Comparison of ENCODE assay signal across 42 cellular contexts in genomic region chr12:8846305-8846704, GRCh38. TPM values are rescaled to one million over a fixed set of nuclear protein-coding genes. Genes with fewer than 3 reads are reported as not detected.
"Had no signal": no experiment of that assay in that cellular context is flagged by ENCODE, and none has a peak within 500 bp of the region (broad histone marks: within the 10 kb centered on the region; RNA-seq: fewer than 3 reads in every experiment).

No MANE protein-coding gene starts in this region.

- H3K4me1 Mint-ChIP-seq: activated naive CD4-positive, alpha-beta T cell treated with anti-CD3 and anti-CD28 coated beads, Interleukin-2, amount 10 ng/mL, durations not matched to agents 7 days and 5 days; activated naive CD4-positive, alpha-beta T cell treated with anti-CD3 and anti-CD28 coated beads, Interleukin-2, amount 50 U/mL, for 24 hours; activated naive CD8-positive, alpha-beta T cell treated with anti-CD3 and anti-CD28 coated beads for 36 hours; activated naive CD8-positive, alpha-beta T cell treated with anti-CD3 and anti-CD28 coated beads, Interleukin-2, amount 10 ng/mL, durations not matched to agents 7 days and 5 days; activated naive CD8-positive, alpha-beta T cell treated with anti-CD3 and anti-CD28 coated beads, Interleukin-2, amount 50 U/mL, for 24 hours; central memory CD8-positive, alpha-beta T cell had no signal

- ATAC-seq: activated naive CD4-positive, alpha-beta T cell treated with anti-CD3 and anti-CD28 coated beads, Interleukin-2, amount 50 U/mL, for 72 hours; activated naive CD8-positive, alpha-beta T cell treated with anti-CD3 and anti-CD28 coated beads, Interleukin-2, amount 50 U/mL, for 24 hours; activated T-cell treated with anti-CD3 and anti-CD28 coated beads, Interleukin-2, amount 50 U/mL, for 4 hours; activated T-cell treated with anti-CD3 and anti-CD28 coated beads, Interleukin-2, amount 50 U/mL, for 72 hours; activated T-helper 17 cell treated with anti-CD3 and anti-CD28 coated beads, Interleukin-2, amount 50 U/mL, for 72 hours; body of pancreas had no signal

- H3K9me3 ChIP-seq: adrenal gland, ascending aorta, body of pancreas, breast epithelium had no signal

- FAIRE-seq: astrocyte, bronchial epithelial cell had no signal

- H3K4me3 ChIP-seq: adrenal gland, ascending aorta, body of pancreas, breast epithelium, cardiac muscle cell had no signal

- H3K4me3 Mint-ChIP-seq: activated naive CD4-positive, alpha-beta T cell treated with anti-CD3 and anti-CD28 coated beads for 36 hours; activated naive CD4-positive, alpha-beta T cell treated with anti-CD3 and anti-CD28 coated beads, Interleukin-2, amount 10 ng/mL, durations not matched to agents 7 days and 5 days; activated naive CD4-positive, alpha-beta T cell treated with anti-CD3 and anti-CD28 coated beads, Interleukin-2, amount 50 U/mL, for 24 hours; activated naive CD8-positive, alpha-beta T cell; activated naive CD8-positive, alpha-beta T cell treated with anti-CD3 and anti-CD28 coated beads for 36 hours; activated naive CD8-positive, alpha-beta T cell treated with anti-CD3 and anti-CD28 coated beads, Interleukin-2, amount 10 ng/mL, durations not matched to agents 7 days and 5 days; activated naive CD8-positive, alpha-beta T cell treated with anti-CD3 and anti-CD28 coated beads, Interleukin-2, amount 50 U/mL, for 24 hours; activated T-cell treated with anti-CD3 and anti-CD28 coated beads, Interleukin-2, amount 50 U/mL, for 24 hours; activated T-cell treated with anti-CD3 and anti-CD28 coated beads, Interleukin-2, amount 50 U/mL, for 4 hours; activated T-cell treated with anti-CD3 and anti-CD28 coated beads, Interleukin-2, amount 50 U/mL, for 72 hours; activated T-helper 1 cell treated with anti-CD3 and anti-CD28 coated beads, Interleukin-12 subunit alpha, Interleukin-12 subunit beta, Interleukin-2, Interleukin-4 antibody, amounts not matched to agents 30 ng/mL and 10 ng/mL and 1 ng/mL, durations not matched to agents 14 hours and 24 hours and 36 hours; activated T-helper 17 cell treated with anti-CD3 and anti-CD28 coated beads, Interleukin-2, amount 50 U/mL, for 72 hours; brain; central memory CD8-positive, alpha-beta T cell had no signal

- H3K4me1 ChIP-seq: ascending aorta, breast epithelium had no signal

- H3K27me3 Mint-ChIP-seq: activated naive CD8-positive, alpha-beta T cell had no signal

- H3K36me3 ChIP-seq: adrenal gland, ascending aorta, brain microvascular endothelial cell, breast epithelium, cardiac muscle cell had no signal

- DNase-seq: activated effector memory CD4-positive, alpha-beta T cell treated with anti-CD3 and anti-CD28 coated beads, Interleukin-2, amount 50 U/mL, for 16 hours; activated effector memory CD4-positive, alpha-beta T cell treated with Interleukin-2 at 50 U/mL for 16 hours; activated gamma-delta T cell; activated gamma-delta T cell treated with Interleukin-2 at 50 U/mL for 16 hours; activated naive CD4-positive, alpha-beta T cell; activated naive CD4-positive, alpha-beta T cell treated with anti-CD3 and anti-CD28 coated beads for 36 hours; activated naive CD4-positive, alpha-beta T cell treated with anti-CD3 and anti-CD28 coated beads, Interleukin-2, amount 10 ng/mL, durations not matched to agents 7 days and 5 days; activated naive CD4-positive, alpha-beta T cell treated with anti-CD3 and anti-CD28 coated beads, Interleukin-2, amount 50 U/mL, for 16 hours; activated naive CD4-positive, alpha-beta T cell treated with Interleukin-2 at 50 U/mL for 16 hours; activated naive CD8-positive, alpha-beta T cell treated with anti-CD3 and anti-CD28 coated beads for 36 hours; activated naive CD8-positive, alpha-beta T cell treated with anti-CD3 and anti-CD28 coated beads, Interleukin-2, amount 10 ng/mL, durations not matched to agents 7 days and 5 days; activated naive CD8-positive, alpha-beta T cell treated with anti-CD3 and anti-CD28 coated beads, Interleukin-2, amount 50 U/mL, for 24 hours; activated T-cell treated with anti-CD3 and anti-CD28 coated beads, Interleukin-2, amount 50 U/mL, for 1 hour; activated T-cell treated with anti-CD3 and anti-CD28 coated beads, Interleukin-2, amount 50 U/mL, for 24 hours; activated T-cell treated with anti-CD3 and anti-CD28 coated beads, Interleukin-2, amount 50 U/mL, for 4 hours; activated T-cell treated with anti-CD3 and anti-CD28 coated beads, Interleukin-2, amount 50 U/mL, for 48 hours; activated T-cell treated with anti-CD3 and anti-CD28 coated beads, Interleukin-2, amount 50 U/mL, for 72 hours; adrenal gland; amniotic stem cell; amygdala; anterior cingulate cortex; aorta; body of pancreas; brain microvascular endothelial cell; caudate nucleus; central memory CD4-positive, alpha-beta T cell; cerebellar nuclear complex had no signal

- H3K36me3 Mint-ChIP-seq: activated naive CD4-positive, alpha-beta T cell treated with anti-CD3 and anti-CD28 coated beads, Interleukin-2, amount 10 ng/mL, durations not matched to agents 7 days and 5 days; activated naive CD4-positive, alpha-beta T cell treated with anti-CD3 and anti-CD28 coated beads, Interleukin-2, amount 50 U/mL, for 24 hours; activated naive CD4-positive, alpha-beta T cell treated with anti-CD3 and anti-CD28 coated beads, Interleukin-2, amount 50 U/mL, for 72 hours; activated naive CD8-positive, alpha-beta T cell; activated naive CD8-positive, alpha-beta T cell treated with anti-CD3 and anti-CD28 coated beads for 36 hours; activated naive CD8-positive, alpha-beta T cell treated with anti-CD3 and anti-CD28 coated beads, Interleukin-2, amount 10 ng/mL, durations not matched to agents 7 days and 5 days; brain had no signal

- H3K9me3 Mint-ChIP-seq: activated naive CD4-positive, alpha-beta T cell treated with anti-CD3 and anti-CD28 coated beads for 36 hours; activated naive CD4-positive, alpha-beta T cell treated with anti-CD3 and anti-CD28 coated beads, Interleukin-2, amount 10 ng/mL, durations not matched to agents 7 days and 5 days; activated naive CD4-positive, alpha-beta T cell treated with anti-CD3 and anti-CD28 coated beads, Interleukin-2, amount 50 U/mL, for 24 hours; activated naive CD4-positive, alpha-beta T cell treated with anti-CD3 and anti-CD28 coated beads, Interleukin-2, amount 50 U/mL, for 72 hours; activated naive CD8-positive, alpha-beta T cell treated with anti-CD3 and anti-CD28 coated beads for 36 hours; activated naive CD8-positive, alpha-beta T cell treated with anti-CD3 and anti-CD28 coated beads, Interleukin-2, amount 10 ng/mL, durations not matched to agents 7 days and 5 days; activated naive CD8-positive, alpha-beta T cell treated with anti-CD3 and anti-CD28 coated beads, Interleukin-2, amount 50 U/mL, for 24 hours; activated T-cell treated with anti-CD3 and anti-CD28 coated beads, Interleukin-2, amount 50 U/mL, for 24 hours; activated T-cell treated with anti-CD3 and anti-CD28 coated beads, Interleukin-2, amount 50 U/mL, for 4 hours; activated T-cell treated with anti-CD3 and anti-CD28 coated beads, Interleukin-2, amount 50 U/mL, for 72 hours; activated T-helper 1 cell treated with anti-CD3 and anti-CD28 coated beads, Interleukin-12 subunit alpha, Interleukin-12 subunit beta, Interleukin-2, Interleukin-4 antibody, amounts not matched to agents 30 ng/mL and 10 ng/mL and 1 ng/mL, durations not matched to agents 14 hours and 24 hours and 36 hours; activated T-helper 17 cell treated with anti-CD3 and anti-CD28 coated beads, Interleukin-2, amount 50 U/mL, for 72 hours; activated T-helper 2 cell treated with anti-CD3 and anti-CD28 coated beads, Interferon-gamma antibody, Interleukin-2, Interleukin-4, amounts not matched to agents 10 μg/mL and 5 μg/mL and 100 μg/mL, durations not matched to agents 14 hours and 24 hours and 36 hours; brain; central memory CD8-positive, alpha-beta T cell had no signal

- H3K27me3 ChIP-seq: adrenal gland, ascending aorta, body of pancreas, brain microvascular endothelial cell, breast epithelium, cardiac muscle cell had no signal

- H3K27ac Mint-ChIP-seq: activated naive CD4-positive, alpha-beta T cell treated with anti-CD3 and anti-CD28 coated beads for 36 hours; activated naive CD4-positive, alpha-beta T cell treated with anti-CD3 and anti-CD28 coated beads, Interleukin-2, amount 10 ng/mL, durations not matched to agents 7 days and 5 days; activated naive CD4-positive, alpha-beta T cell treated with anti-CD3 and anti-CD28 coated beads, Interleukin-2, amount 50 U/mL, for 24 hours; activated naive CD4-positive, alpha-beta T cell treated with anti-CD3 and anti-CD28 coated beads, Interleukin-2, amount 50 U/mL, for 72 hours; activated naive CD8-positive, alpha-beta T cell; activated naive CD8-positive, alpha-beta T cell treated with anti-CD3 and anti-CD28 coated beads for 36 hours; activated naive CD8-positive, alpha-beta T cell treated with anti-CD3 and anti-CD28 coated beads, Interleukin-2, amount 10 ng/mL, durations not matched to agents 7 days and 5 days; activated naive CD8-positive, alpha-beta T cell treated with anti-CD3 and anti-CD28 coated beads, Interleukin-2, amount 50 U/mL, for 24 hours; activated T-cell treated with anti-CD3 and anti-CD28 coated beads, Interleukin-2, amount 50 U/mL, for 24 hours; activated T-cell treated with anti-CD3 and anti-CD28 coated beads, Interleukin-2, amount 50 U/mL, for 72 hours; activated T-helper 1 cell treated with anti-CD3 and anti-CD28 coated beads, Interleukin-12 subunit alpha, Interleukin-12 subunit beta, Interleukin-2, Interleukin-4 antibody, amounts not matched to agents 30 ng/mL and 10 ng/mL and 1 ng/mL, durations not matched to agents 14 hours and 24 hours and 36 hours; activated T-helper 17 cell treated with anti-CD3 and anti-CD28 coated beads, Interleukin-2, amount 50 U/mL, for 72 hours; activated T-helper 2 cell treated with anti-CD3 and anti-CD28 coated beads, Interferon-gamma antibody, Interleukin-2, Interleukin-4, amounts not matched to agents 10 μg/mL and 5 μg/mL and 100 μg/mL, durations not matched to agents 14 hours and 24 hours and 36 hours; brain had no signal

- H3K27ac ChIP-seq: adrenal gland, ascending aorta, body of pancreas, brain microvascular endothelial cell, breast epithelium, cardiac muscle cell had no signal

RNA-seq across cellular contexts. Expression of gene A2ML1, which starts 23.9 kb away (rescaled TPM):
- total RNA-seq: activated naive CD4-positive, alpha-beta T cell treated with anti-CD3 and anti-CD28 coated beads for 36 hours; activated naive CD4-positive, alpha-beta T cell treated with anti-CD3 and anti-CD28 coated beads, Interleukin-2, amount 50 U/mL, for 72 hours; activated naive CD8-positive, alpha-beta T cell treated with anti-CD3 and anti-CD28 coated beads for 36 hours; activated naive CD8-positive, alpha-beta T cell treated with anti-CD3 and anti-CD28 coated beads, Interleukin-2, amount 10 ng/mL, durations not matched to agents 7 days and 5 days; activated T-cell treated with anti-CD3 and anti-CD28 coated beads, Interleukin-2, amount 50 U/mL, for 4 hours; activated T-cell treated with anti-CD3 and anti-CD28 coated beads, Interleukin-2, amount 50 U/mL, for 72 hours; activated T-helper 1 cell treated with anti-CD3 and anti-CD28 coated beads, Interleukin-12 subunit alpha, Interleukin-12 subunit beta, Interleukin-2, Interleukin-4 antibody, amounts not matched to agents 30 ng/mL and 10 ng/mL and 1 ng/mL, durations not matched to agents 14 hours and 24 hours and 36 hours; activated T-helper 17 cell treated with anti-CD3 and anti-CD28 coated beads, Interleukin-2, amount 50 U/mL, for 72 hours; activated T-helper 2 cell treated with anti-CD3 and anti-CD28 coated beads, Interferon-gamma antibody, Interleukin-2, Interleukin-4, amounts not matched to agents 10 μg/mL and 5 μg/mL and 100 μg/mL, durations not matched to agents 14 hours and 24 hours and 36 hours; ascending aorta; astrocyte; body of pancreas; cardiac muscle cell; cardiac septum; chondrocyte had no signal
- polyA plus RNA-seq: cardiac muscle cell had no signal
